Comparison of ENCODE assay signal across 8 cellular contexts in the genomic region with DNA sequence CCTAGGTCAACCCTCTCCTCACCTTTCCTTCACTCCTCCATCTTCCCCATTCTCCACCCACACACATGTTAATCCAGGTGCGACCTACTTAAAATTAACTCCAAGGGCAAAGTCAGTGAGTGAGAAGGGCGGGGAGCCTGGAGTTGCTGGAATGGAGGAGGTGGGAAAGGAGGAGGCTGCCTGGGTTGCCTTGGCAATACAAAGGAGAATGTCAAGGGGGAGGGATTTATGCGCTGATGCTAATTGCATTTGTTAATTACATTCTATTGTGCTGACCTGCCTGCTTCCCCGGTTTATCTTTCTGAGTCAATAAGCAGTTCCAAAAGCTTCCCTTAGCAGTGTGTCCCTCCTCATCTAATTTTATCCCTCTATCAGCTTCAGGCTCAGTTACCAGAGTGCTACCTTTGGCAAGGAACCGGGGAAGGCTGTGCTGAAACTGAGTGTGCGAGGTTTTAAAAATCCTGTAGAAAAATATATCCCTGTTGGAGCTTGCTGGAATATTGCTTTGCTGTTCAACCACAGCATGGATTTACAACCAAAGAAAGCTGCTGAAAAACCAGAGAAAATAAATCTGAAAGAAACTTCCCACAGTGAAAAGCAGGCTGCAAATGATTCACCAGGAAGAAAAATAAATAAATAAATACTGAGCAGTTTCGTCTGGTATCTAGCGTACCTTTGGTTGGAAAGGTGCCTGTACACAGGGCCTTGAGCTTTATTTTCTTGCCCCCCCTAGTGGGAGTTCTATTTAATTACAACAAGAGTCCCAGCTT.
DNase-seq lines count a peak whose midpoint lies in the region; ATAC-seq, FAIRE-seq and TF ChIP-seq lines count a peak whose summit lies in the region.

No MANE protein-coding gene starts in this region.

- no peaks in the 10 kb centered on the region for H3K36me3 ChIP-seq in SJCRH30

- H3K9me3 ChIP-seq in SJCRH30 (replicated peaks): no peaks in the 10 kb centered on the region

- ATAC-seq in HG02884 (IDR thresholded peaks at IDR 0.05; ENCODE audit: unreplicated experiment): peak; percentile 92

- peak; percentile 6 for DNase-seq in AG08396 (ENCODE audit: low spot score)
- peak; percentile 7 for DNase-seq in GM18507 (ENCODE audit: extremely low spot score, insufficient read length, low read depth)
- DNase-seq in NCI-H1092 (lab: John Stamatoyannopoulos, UW): peak; percentile 90
- DNase-seq in SJCRH30: peak; percentile 23 to 82
- peak; percentile 73 for DNase-seq in epithelial cell of proximal tubule (ENCODE audit: low read depth)
- peak; percentile 43 for DNase-seq in mucosa of gallbladder (ENCODE audit: low spot score)
- DNase-seq in activated CD4-positive, CD25-positive, alpha-beta regulatory T cell (lab: John Stamatoyannopoulos, UW): no peak

- 0 out of 2 replicates have a peak, but pooled peaks cover 2% of the 10 kb centered on the region for H3K27me3 ChIP-seq in SJCRH30

- no peak overlapping the region for H3K27ac ChIP-seq in SJCRH30

- H3K4me3 ChIP-seq in SJCRH30 (no peak overlapping the region), epithelial cell of proximal tubule (ENCODE audit: low read depth, low read length) (peak overlapping the region; percentile 55)

- no peaks in the 10 kb centered on the region for H3K4me1 ChIP-seq in SJCRH30

- peak; percentile 70 for TF ChIP-seq CTCF in epithelial cell of proximal tubule (conservative IDR thresholded peaks at IDR 0.05; ENCODE audit: low read depth, low read length)

- FAIRE-seq in GM18507 (lab: Jason Lieb, UNC): peak; percentile 62

Comparison
In these comparisons a context has a peak if more than half of its experiments do, and no peak if none do; other contexts are left out.
1. DNase-seq: peak in AG08396 (single experiment), GM18507 (single experiment), NCI-H1092 (single experiment), SJCRH30 (2 of 2), epithelial cell of proximal tubule (single experiment) and mucosa of gallbladder (single experiment); none in activated CD4-positive, CD25-positive, alpha-beta regulatory T cell (0 of 4).